Comparison of ENCODE assay signal across 27 cellular contexts in genomic region chr3:42578054-42578453, GRCh38.
"Had no signal": no experiment of that assay in that cellular context is flagged by ENCODE, and none has a peak within 500 bp of the region (broad histone marks: within the 10 kb centered on the region; RNA-seq: fewer than 3 reads in every experiment).

No MANE protein-coding gene starts in this region.

- H3K4me3 Mint-ChIP-seq: naive thymus-derived CD8-positive, alpha-beta T cell; neural progenitor cell; stimulated activated effector memory CD8-positive, alpha-beta T cell treated with anti-CD3 and anti-CD28 coated beads, Interleukin-12 subunit alpha, Interleukin-12 subunit beta, amount 100 ng/mL, for 72 hours; stimulated activated naive B cell treated with anti-CD40 and anti-IgM and Interleukin-4, amounts not matched to agents 10 μg/mL and 1 μg/mL and 100 μg/mL, for 72 hours; stimulated activated naive CD8-positive, alpha-beta T cell treated with anti-CD3 and anti-CD28 coated beads, Interleukin-15, Interleukin-2, amounts not matched to agents 100 ng/mL and 50 ng/mL, for 24 hours had no signal

- H3K4me1 ChIP-seq: prostate gland had no signal

- DNase-seq: naive thymus-derived CD8-positive, alpha-beta T cell; occipital lobe; ovary; posterior cingulate gyrus; right cardiac atrium; right lobe of liver; sigmoid colon; small intestine; stimulated activated CD4-positive, alpha-beta T cell treated with anti-CD3 and anti-CD28 coated beads, Interleukin-15, amount 100 ng/mL, for 24 hours; stimulated activated CD4-positive, alpha-beta T cell treated with anti-CD3 and anti-CD28 coated beads, Interleukin-2, amount 100 ng/mL, for 24 hours; stimulated activated CD4-positive, alpha-beta T cell treated with anti-CD3 and anti-CD28 coated beads, Interleukin-2, amount 100 ng/mL, for 48 hours; stimulated activated CD4-positive, alpha-beta T cell treated with anti-CD3 and anti-CD28 coated beads, Interleukin-4, amount 100 ng/mL, for 24 hours; stimulated activated naive B cell treated with anti-CD40 and anti-IgM and Interleukin-4, amounts not matched to agents 10 μg/mL and 1 μg/mL and 100 μg/mL, for 72 hours; stimulated activated naive CD4-positive, alpha-beta T cell treated with Interleukin-2 at 50 U/mL for 16 hours; stomach; thyroid gland; trophoblast cell; upper lobe of left lung had no signal

- H3K4me3 ChIP-seq: neural progenitor cell, ovary, prostate gland, right lobe of liver, sigmoid colon, stomach, thoracic aorta, thyroid gland, tibial nerve, upper lobe of left lung, vagina had no signal

- H3K27ac Mint-ChIP-seq: nephron; neural progenitor cell; stimulated activated effector memory CD8-positive, alpha-beta T cell treated with anti-CD3 and anti-CD28 coated beads, Interleukin-12 subunit alpha, Interleukin-12 subunit beta, amount 100 ng/mL, for 72 hours; stimulated activated naive B cell treated with anti-CD40 and anti-IgM and Interleukin-4, amounts not matched to agents 10 μg/mL and 1 μg/mL and 100 μg/mL, for 72 hours; stimulated activated naive CD8-positive, alpha-beta T cell treated with anti-CD3 and anti-CD28 coated beads, Interleukin-15, Interleukin-2, amounts not matched to agents 100 ng/mL and 50 ng/mL, for 24 hours had no signal

- ATAC-seq: naive thymus-derived CD8-positive, alpha-beta T cell; right cardiac atrium; right lobe of liver; stimulated activated effector memory CD8-positive, alpha-beta T cell treated with anti-CD3 and anti-CD28 coated beads, Interleukin-12 subunit alpha, Interleukin-12 subunit beta, amount 100 ng/mL, for 72 hours; stimulated activated naive B cell treated with anti-CD40 and anti-IgM and Interleukin-4, amounts not matched to agents 10 μg/mL and 1 μg/mL and 100 μg/mL, for 72 hours had no signal

- H3K27ac ChIP-seq: neural progenitor cell, ovary, parathyroid adenoma, prostate gland, right lobe of liver, sigmoid colon, stomach, thoracic aorta, thyroid gland, tibial nerve, upper lobe of left lung, vagina had no signal

- H3K27me3 ChIP-seq: ovary, right lobe of liver, sigmoid colon, stomach, thyroid gland, tibial nerve, upper lobe of left lung, vagina had no signal

- H3K9me3 ChIP-seq: ovary, prostate gland, right lobe of liver, thyroid gland, vagina had no signal

- H3K36me3 ChIP-seq: ovary, prostate gland, right lobe of liver, thoracic aorta, thyroid gland had no signal

- H3K27me3 Mint-ChIP-seq: naive thymus-derived CD8-positive, alpha-beta T cell; stimulated activated naive B cell treated with anti-CD40 and anti-IgM and Interleukin-4, amounts not matched to agents 10 μg/mL and 1 μg/mL and 100 μg/mL, for 72 hours; stimulated activated naive CD8-positive, alpha-beta T cell treated with anti-CD3 and anti-CD28 coated beads, Interleukin-15, Interleukin-2, amounts not matched to agents 100 ng/mL and 50 ng/mL, for 24 hours had no signal
